ENCODE assay signal across 1 cellular context in genomic region chrX:48450076-48450475, GRCh38.
TF ChIP-seq lines count a peak whose summit lies in the region.

No MANE protein-coding gene starts in this region.

TF ChIP-seq in HepG2, 621 proteins besides CTCF, POLR2A, EP300 and RAD21:
- peak; percentile 56 for TF ChIP-seq ATF7 (IDR thresholded peaks at IDR 0.05)
- TF ChIP-seq ATF7 (CRISPR knock-in tag; IDR thresholded peaks at IDR 0.05) = no peak
- TF ChIP-seq REXO4 (CRISPR knock-in tag; IDR thresholded peaks at IDR 0.05; ENCODE audit: borderline replicate concordance) = no peak
- no peak for TF ChIP-seq THYN1 (CRISPR knock-in tag; IDR thresholded peaks at IDR 0.05; ENCODE audit: borderline replicate concordance, low read depth)
- TF ChIP-seq CENPBD1 (CRISPR knock-in tag; IDR thresholded peaks at IDR 0.05; ENCODE audit: borderline replicate concordance, low read depth) = no peak
